14 cellular contexts compared by ENCODE assay signal in genomic region chr2:23651187-23651983, GRCh38.
A peak's percentile ranks its signal among the peaks of the same experiment; 100 is the strongest.
DNase-seq lines count a peak whose midpoint lies in the region; ATAC-seq, FAIRE-seq and TF ChIP-seq lines count a peak whose summit lies in the region.
"Had no signal": no experiment of that assay in that cellular context is flagged by ENCODE, and none has a peak within 500 bp of the region (broad histone marks: within the 10 kb centered on the region; RNA-seq: fewer than 3 reads in every experiment).

No MANE protein-coding gene starts in this region.

- peak; percentile 33 for FAIRE-seq in endothelial cell of umbilical vein (lab: Jason Lieb, UNC)
- FAIRE-seq: G401.6 had no signal

- H3K4me2 ChIP-seq in endothelial cell of umbilical vein (ENCODE audit: insufficient read depth, low read length): no peak overlapping the region

- H3K9me3 Mint-ChIP-seq in immature natural killer cell: no peaks in the 10 kb centered on the region
- H3K9me3 Mint-ChIP-seq in activated naive CD8-positive, alpha-beta T cell treated with anti-CD3 and anti-CD28 coated beads, Interleukin-2, amount 50 U/mL, for 24 hours: no peaks in the 10 kb centered on the region
- H3K9me3 Mint-ChIP-seq: naive thymus-derived CD8-positive, alpha-beta T cell; stimulated activated naive B cell treated with anti-CD40 and anti-IgM and Interleukin-4, amounts not matched to agents 10 μg/mL and 1 μg/mL and 100 μg/mL, for 72 hours had no signal

- TF ChIP-seq POLR2A in endothelial cell of umbilical vein (IDR thresholded peaks at IDR 0.05; ENCODE audit: low read depth, low read length): no peak

- no peaks in the 10 kb centered on the region for H4K20me1 ChIP-seq in endothelial cell of umbilical vein (replicated peaks; ENCODE audit: control insufficient read depth, extremely low read depth, insufficient read depth, low read length)

- ATAC-seq in GM21423 (IDR thresholded peaks at IDR 0.05; ENCODE audit: unreplicated experiment): no peak
- ATAC-seq in activated naive CD8-positive, alpha-beta T cell treated with anti-CD3 and anti-CD28 coated beads, Interleukin-2, amount 50 U/mL, for 24 hours: no peak
- ATAC-seq: naive thymus-derived CD8-positive, alpha-beta T cell; stimulated activated naive B cell treated with anti-CD40 and anti-IgM and Interleukin-4, amounts not matched to agents 10 μg/mL and 1 μg/mL and 100 μg/mL, for 72 hours had no signal

- POLR2A ChIA-PET in endothelial cell of umbilical vein (lab: Charles Lee) (no interaction called here), HEK293T (lab: Yijun Ruan, JAX) (no interaction called here)

- no peak overlapping the region for H3K27ac Mint-ChIP-seq in immature natural killer cell
- H3K27ac Mint-ChIP-seq in activated naive CD8-positive, alpha-beta T cell treated with anti-CD3 and anti-CD28 coated beads, Interleukin-2, amount 50 U/mL, for 24 hours: no peak overlapping the region
- H3K27ac Mint-ChIP-seq: naive thymus-derived CD8-positive, alpha-beta T cell; stimulated activated naive B cell treated with anti-CD40 and anti-IgM and Interleukin-4, amounts not matched to agents 10 μg/mL and 1 μg/mL and 100 μg/mL, for 72 hours had no signal

- no peak overlapping the region for H3K4me3 ChIP-seq in endothelial cell of umbilical vein (replicated peaks in 1 of 3; ENCODE audit: insufficient read depth in 1 of 3, low read depth in 1 of 3, low read length in 3 of 3)
- H3K4me3 ChIP-seq: colonic mucosa had no signal

- intact Hi-C loops in endothelial cell of umbilical vein (cut with micrococcal nuclease): no loop called here

- no peaks in the 10 kb centered on the region for H3K27me3 ChIP-seq in endothelial cell of umbilical vein (ENCODE audit: control insufficient read depth in 2 of 2, insufficient read depth in 2 of 2, low read length in 2 of 2)
- H3K27me3 ChIP-seq: colonic mucosa had no signal

- no peaks in the 10 kb centered on the region for H3K36me3 ChIP-seq in endothelial cell of umbilical vein (ENCODE audit: control insufficient read depth in 2 of 2, extremely low read depth in 1 of 2, insufficient read depth in 2 of 2, low read length in 2 of 2)
- H3K36me3 ChIP-seq: colonic mucosa had no signal

- dilution Hi-C loops in endothelial cell of umbilical vein (cut with MboI; ENCODE audit: extremely low pct_ligation_motif_present, low sequenced_read_pairs): no loop called here

- DNase-seq in GM03348 (ENCODE audit: low spot score) (peak; percentile 85), MV-4-11 (lab: John Stamatoyannopoulos, UW) (peak; percentile 25), endothelial cell of umbilical vein (ENCODE audit: low read depth, low spot score) (peak; percentile 3), pons (ENCODE audit: low spot score) (peak; percentile 10), immature natural killer cell (no peak), HEK293T (ENCODE audit: extremely low spot score) (no peak)
- DNase-seq in activated naive CD8-positive, alpha-beta T cell treated with anti-CD3 and anti-CD28 coated beads, Interleukin-2, amount 50 U/mL, for 24 hours: no peak
- DNase-seq: colonic mucosa; H7; naive thymus-derived CD8-positive, alpha-beta T cell; NCI-H1105 treated with DMSO at 0.1 percent for 48 hours; stimulated activated naive B cell treated with anti-CD40 and anti-IgM and Interleukin-4, amounts not matched to agents 10 μg/mL and 1 μg/mL and 100 μg/mL, for 72 hours had no signal

- CTCF ChIA-PET in endothelial cell of umbilical vein (lab: Charles Lee): no interaction called here
- CTCF ChIA-PET in HEK293T (lab: Yijun Ruan, JAX): no interaction called here

- no peak overlapping the region for H3K9ac ChIP-seq in endothelial cell of umbilical vein (replicated peaks; ENCODE audit: extremely low read depth, insufficient read depth, low read length)

- no peak overlapping the region for H3K27ac ChIP-seq in endothelial cell of umbilical vein (ENCODE audit: insufficient read depth, low read depth, low read length)
- H3K27ac ChIP-seq: colonic mucosa had no signal

- H3K9me1 ChIP-seq in endothelial cell of umbilical vein (replicated peaks; ENCODE audit: control insufficient read depth, extremely low read depth, insufficient read depth, low read length): no peaks in the 10 kb centered on the region

- no peak for TF ChIP-seq CTCF in endothelial cell of umbilical vein (IDR thresholded peaks at IDR 0.05; ENCODE audit: extremely low read depth in 1 of 2, insufficient read depth in 1 of 2, low read depth in 1 of 2, low read length in 2 of 2)

- no peaks in the 10 kb centered on the region for H3K4me1 ChIP-seq in endothelial cell of umbilical vein (ENCODE audit: control insufficient read depth, extremely low read depth, insufficient read depth, low read length)
- H3K4me1 ChIP-seq: colonic mucosa had no signal

- peaks cover 0 to 4% (median 4%) of the 10 kb centered on the region in 3 donors for H3K27me3 Mint-ChIP-seq in immature natural killer cell (ENCODE audit: low read depth in 3 of 3)
- H3K27me3 Mint-ChIP-seq in activated naive CD8-positive, alpha-beta T cell treated with anti-CD3 and anti-CD28 coated beads, Interleukin-2, amount 50 U/mL, for 24 hours: no peaks in the 10 kb centered on the region
- H3K27me3 Mint-ChIP-seq: naive thymus-derived CD8-positive, alpha-beta T cell had no signal

- BruUV-seq in endothelial cell of umbilical vein (replicated peaks; lab: Mats Ljungman, UMichigan): no TSS peak

- H3K9me3 ChIP-seq in endothelial cell of umbilical vein (replicated peaks; ENCODE audit: control insufficient read depth, insufficient read depth, low read length): no peaks in the 10 kb centered on the region
- H3K9me3 ChIP-seq: colonic mucosa had no signal

- no peak overlapping the region for H3K4me3 Mint-ChIP-seq in immature natural killer cell
- no peak overlapping the region for H3K4me3 Mint-ChIP-seq in activated naive CD8-positive, alpha-beta T cell treated with anti-CD3 and anti-CD28 coated beads, Interleukin-2, amount 50 U/mL, for 24 hours
- H3K4me3 Mint-ChIP-seq: naive thymus-derived CD8-positive, alpha-beta T cell; stimulated activated naive B cell treated with anti-CD40 and anti-IgM and Interleukin-4, amounts not matched to agents 10 μg/mL and 1 μg/mL and 100 μg/mL, for 72 hours had no signal

- no peaks in the 10 kb centered on the region for H3K36me3 Mint-ChIP-seq in immature natural killer cell
- H3K36me3 Mint-ChIP-seq in activated naive CD8-positive, alpha-beta T cell treated with anti-CD3 and anti-CD28 coated beads, Interleukin-2, amount 50 U/mL, for 24 hours (ENCODE audit: low read depth): no peaks in the 10 kb centered on the region
- H3K36me3 Mint-ChIP-seq: stimulated activated naive B cell treated with anti-CD40 and anti-IgM and Interleukin-4, amounts not matched to agents 10 μg/mL and 1 μg/mL and 100 μg/mL, for 72 hours had no signal

- peaks cover 0 to 6% of the 10 kb centered on the region in 2 donors for H3K4me1 Mint-ChIP-seq in immature natural killer cell
- no peaks in the 10 kb centered on the region for H3K4me1 Mint-ChIP-seq in activated naive CD8-positive, alpha-beta T cell treated with anti-CD3 and anti-CD28 coated beads, Interleukin-2, amount 50 U/mL, for 24 hours
- H3K4me1 Mint-ChIP-seq: stimulated activated naive B cell treated with anti-CD40 and anti-IgM and Interleukin-4, amounts not matched to agents 10 μg/mL and 1 μg/mL and 100 μg/mL, for 72 hours had no signal

- H3K79me2 ChIP-seq in endothelial cell of umbilical vein (ENCODE audit: control insufficient read depth, insufficient read depth, low read length): no peaks in the 10 kb centered on the region

- no peak overlapping the region for H2AFZ ChIP-seq in endothelial cell of umbilical vein (ENCODE audit: low read depth, low read length)

TF ChIP-seq in endothelial cell of umbilical vein, 7 proteins besides CTCF, POLR2A, EP300 and RAD21:
- TF ChIP-seq FOS (IDR thresholded peaks at IDR 0.05; ENCODE audit: borderline replicate concordance, insufficient read depth, low read length) (peak; percentile 21), POLR2AphosphoS5 (IDR thresholded peaks at IDR 0.05; ENCODE audit: insufficient read depth, low read depth, low read length) (no peak)
TF ChIP-seq in endothelial cell of umbilical vein: peak in this region for 1.

TF ChIP-seq in HEK293T, 16 proteins besides CTCF, POLR2A, EP300 and RAD21:
- TF ChIP-seq BHLHE40 (IDR thresholded peaks at IDR 0.05; ENCODE audit: borderline replicate concordance) (no peak), SP1 (IDR thresholded peaks at IDR 0.05) (no peak), PKNOX1 (IDR thresholded peaks at IDR 0.05) (no peak), CTBP1 (IDR thresholded peaks at IDR 0.05; ENCODE audit: borderline replicate concordance) (no peak), FOXM1 (IDR thresholded peaks at IDR 0.05; ENCODE audit: borderline replicate concordance) (no peak)

Comparison
In these comparisons a context has a peak if more than half of its experiments do, and no peak if none do; other contexts are left out.
1. DNase-seq: peak in GM03348 (single experiment), MV-4-11 (single experiment), endothelial cell of umbilical vein (single experiment) and pons (single experiment); none in immature natural killer cell (0 of 3), HEK293T (single experiment) and activated naive CD8-positive, alpha-beta T cell treated with anti-CD3 and anti-CD28 coated beads, Interleukin-2, amount 50 U/mL, for 24 hours (single experiment).